In genomic region chr3:172296248-172296974, GRCh38 we compare ENCODE assay signal across 15 cellular contexts.
A peak's percentile ranks its signal among the peaks of the same experiment; 100 is the strongest.
DNase-seq lines count a peak whose midpoint lies in the region; ATAC-seq, FAIRE-seq and TF ChIP-seq lines count a peak whose summit lies in the region.
"Had no signal": no experiment of that assay in that cellular context is flagged by ENCODE, and none has a peak within 500 bp of the region (broad histone marks: within the 10 kb centered on the region; RNA-seq: fewer than 3 reads in every experiment).

No MANE protein-coding gene starts in this region.

- H3K4me1 Mint-ChIP-seq in progenitor cell of endocrine pancreas (ENCODE audit: low read depth), result peaks cover 2% of the 10 kb centered on the region

- H2AFZ ChIP-seq in HepG2 (ENCODE audit: low read length), result no peak overlapping the region

- in situ Hi-C loops in HepG2 (cut with HindIII; ENCODE audit: extremely low pct_ligation_motif_present, low pct_unique_long_range_greater_than_20kb), result no loop called here

- peaks cover 40% of the 10 kb centered on the region for H3K36me3 Mint-ChIP-seq in progenitor cell of endocrine pancreas (ENCODE audit: insufficient read depth)

- TF ChIP-seq CTCF in cardiac muscle cell (IDR thresholded peaks at IDR 0.05; ENCODE audit: low read depth, low read length), result no peak
- no peak for TF ChIP-seq CTCF in VCaP (conservative IDR thresholded peaks at IDR 0.05)
- TF ChIP-seq CTCF in HepG2 (CRISPR knock-in tag; IDR thresholded peaks at IDR 0.05), result no peak
- no peak for TF ChIP-seq CTCF in progenitor cell of endocrine pancreas (IDR thresholded peaks at IDR 0.05; ENCODE audit: unreplicated experiment)

- no peak for DNase-seq in cardiac muscle cell (ENCODE audit: low read depth in 1 of 2, low spot score in 1 of 2)
- no peak for DNase-seq in Right ventricle myocardium inferior (ENCODE audit: missing footprints)
- DNase-seq in HepG2 (ENCODE audit: low spot score), result no peak
- DNase-seq in progenitor cell of endocrine pancreas (ENCODE audit: low spot score, unreplicated experiment), result no peak
- DNase-seq in stimulated activated CD4-positive, alpha-beta T cell treated with anti-CD3 and anti-CD28 coated beads, Interleukin-1b, Interleukin-23, amount 100 ng/mL, for 48 hours, result no peak
- DNase-seq in NCI-H226, result no peak
- DNase-seq: 8988T, COR-L47, NCI-H1092 treated with DMSO at 0.1 percent for 48 hours, NCI-H1694 treated with DMSO at 0.1 percent for 48 hours, NCI-H446, PC-3 had no signal

- peaks cover 64% of the 10 kb centered on the region for H4K20me1 ChIP-seq in HepG2 (ENCODE audit: insufficient read depth, low read length)
- H4K20me1 ChIP-seq: BLaER1 treated with 17β-estradiol and CSF1 and Interleukin-3, amounts not matched to agents 10 nM and 100 nM had no signal

- POLR2A ChIA-PET in HepG2 (lab: Yijun Ruan, JAX), result no interaction called here

- H3K9me3 ChIP-seq in cardiac muscle cell (ENCODE audit: low read depth), result no peaks in the 10 kb centered on the region
- H3K9me3 ChIP-seq in HepG2 (ENCODE audit: low read length), result no peaks in the 10 kb centered on the region

- CTCF ChIA-PET in HepG2 (lab: Yijun Ruan, JAX; ENCODE audit: low intra/inter-chr PET ratio, low total read pairs), result no interaction called here

- no peak overlapping the region for H3K4me2 ChIP-seq in HepG2 (ENCODE audit: low read depth, low read length)
- H3K4me2 ChIP-seq: BLaER1 treated with 17β-estradiol and CSF1 and Interleukin-3, amounts not matched to agents 10 nM and 100 nM had no signal

- peaks cover 26% of the 10 kb centered on the region for H3K79me2 ChIP-seq in HepG2 (ENCODE audit: insufficient read depth, low read length)

- peak overlapping the region; percentile 40 for H3K27ac ChIP-seq in cardiac muscle cell
- H3K27ac ChIP-seq in VCaP, result peak overlapping the region; percentile 88
- no peak overlapping the region for H3K27ac ChIP-seq in HepG2 (ENCODE audit: extremely low read length, insufficient read depth, low read length)
- H3K27ac ChIP-seq: BLaER1 treated with 17β-estradiol and CSF1 and Interleukin-3, amounts not matched to agents 10 nM and 100 nM had no signal

- peaks cover 3% of the 10 kb centered on the region for H3K9me3 Mint-ChIP-seq in progenitor cell of endocrine pancreas (ENCODE audit: low read depth)

- no peaks in the 10 kb centered on the region for H3K27me3 ChIP-seq in cardiac muscle cell
- no peaks in the 10 kb centered on the region for H3K27me3 ChIP-seq in HepG2 (ENCODE audit: control insufficient read depth in 1 of 2, insufficient read depth in 2 of 2, low read length in 2 of 2)
- H3K27me3 ChIP-seq: BLaER1 treated with 17β-estradiol and CSF1 and Interleukin-3, amounts not matched to agents 10 nM and 100 nM had no signal

- no peak for TF ChIP-seq EP300 in HepG2 (IDR thresholded peaks at IDR 0.05; ENCODE audit: low read depth in 2 of 2, low read length in 2 of 2)
- no peak for TF ChIP-seq EP300 in HepG2 (CRISPR knock-in tag; IDR thresholded peaks at IDR 0.05; ENCODE audit: borderline replicate concordance)

- TF ChIP-seq RAD21 in HepG2 (CRISPR knock-in tag; IDR thresholded peaks at IDR 0.05), result no peak

- BruUV-seq in HepG2 (replicated peaks; lab: Mats Ljungman, UMichigan), result no TSS peak

- H3K27ac Mint-ChIP-seq in progenitor cell of endocrine pancreas, result peak overlapping the region; percentile 17

- intact Hi-C loops in Right ventricle myocardium inferior (cut with DNase I), result no loop called here
- intact Hi-C loops in HepG2 (cut with micrococcal nuclease; ENCODE audit: unreplicated experiment), result no loop called here

- no peaks in the 10 kb centered on the region for H3K27me3 Mint-ChIP-seq in progenitor cell of endocrine pancreas

- H3K4me3 Mint-ChIP-seq in progenitor cell of endocrine pancreas (ENCODE audit: low read depth), result no peak overlapping the region

- no peak for FAIRE-seq in HepG2 (lab: Jason Lieb, UNC)

- H3K4me3 ChIP-seq in cardiac muscle cell (no peak overlapping the region), HepG2 (replicated peaks in 1 of 3; ENCODE audit: insufficient read depth in 1 of 3, low read depth in 2 of 3, low read length in 3 of 3) (no peak overlapping the region)
- H3K4me3 ChIP-seq: BLaER1 treated with 17β-estradiol and CSF1 and Interleukin-3, amounts not matched to agents 10 nM and 100 nM had no signal

- 95% methylated on average over 9 of the region's 9 CpGs for WGBS in HepG2 (ENCODE audit: low lambda C conversion rate)

- H3K36me3 ChIP-seq in cardiac muscle cell, result peaks cover 31% of the 10 kb centered on the region
- peaks cover 37 to 95% of the 10 kb centered on the region in 2 experiments for H3K36me3 ChIP-seq in HepG2 (replicated peaks in 1 of 2; ENCODE audit: control insufficient read depth in 1 of 2, insufficient read depth in 2 of 2, low read length in 2 of 2)

- no peak for TF ChIP-seq POLR2A in HepG2 (IDR thresholded peaks at IDR 0.05; ENCODE audit: insufficient read depth in 1 of 2, low read depth in 2 of 2, low read length in 2 of 2)

- H3K4me1 ChIP-seq in cardiac muscle cell (ENCODE audit: low read depth) (peaks cover 16% of the 10 kb centered on the region), HepG2 (ENCODE audit: insufficient read depth, low read length) (no peaks in the 10 kb centered on the region)

- H3K9ac ChIP-seq in HepG2 (ENCODE audit: insufficient read depth, low read depth, low read length), result no peak overlapping the region
- H3K9ac ChIP-seq: BLaER1 treated with 17β-estradiol and CSF1 and Interleukin-3, amounts not matched to agents 10 nM and 100 nM had no signal

- ATAC-seq in Right ventricle myocardium inferior (no peak), HepG2 (peak; percentile 25), HG02798 (IDR thresholded peaks at IDR 0.05; ENCODE audit: poor library complexity, unreplicated experiment) (no peak)
- ATAC-seq: PC-3 had no signal

TF ChIP-seq in HepG2, 621 proteins besides CTCF, POLR2A, EP300 and RAD21:
- TF ChIP-seq RBM22 (optimal IDR thresholded peaks at IDR 0.05; ENCODE audit: low read length) (peak; percentile 96), POLR2G (IDR thresholded peaks at IDR 0.05; ENCODE audit: low read depth, low read length) (0 out of 2 replicates have a peak, but pooled peaks have one; percentile 32), SSRP1 (CRISPR knock-in tag; IDR thresholded peaks at IDR 0.05) (peak; percentile 61; the same call in 1 of the 2 replicates), ZBED4 (CRISPR knock-in tag; IDR thresholded peaks at IDR 0.05; ENCODE audit: borderline replicate concordance) (no peak)
